Comparison of ENCODE assay signal across 19 cellular contexts in genomic region chr7:136937436-136937835, GRCh38.
DNase-seq lines count a peak whose midpoint lies in the region; ATAC-seq and TF ChIP-seq lines count a peak whose summit lies in the region.
"Had no signal": no experiment of that assay in that cellular context is flagged by ENCODE, and none has a peak within 500 bp of the region (broad histone marks: within the 10 kb centered on the region; RNA-seq: fewer than 3 reads in every experiment).

No MANE protein-coding gene starts in this region.

- peak overlapping the region; percentile 9 for H3K4me3 Mint-ChIP-seq in endothelial cell (ENCODE audit: unreplicated experiment)
- no peak overlapping the region for H3K4me3 Mint-ChIP-seq in neural progenitor cell
- H3K4me3 Mint-ChIP-seq: B cell; CD4-positive, alpha-beta T cell; CD8-positive, alpha-beta T cell had no signal

- H4K20me1 ChIP-seq in IMR-90 (ENCODE audit: insufficient read depth, low read length) (peaks cover 5% of the 10 kb centered on the region; the same call in 1 of the 2 replicates), neural progenitor cell (ENCODE audit: low read depth) (no peaks in the 10 kb centered on the region)
- H4K20me1 ChIP-seq: BLaER1 treated with 17β-estradiol and CSF1 and Interleukin-3, amounts not matched to agents 10 nM and 100 nM had no signal

- WGBS in IMR-90 (ENCODE audit: extremely low coverage in 2 of 2, insufficient read length in 1 of 2), 2 experiments = no CpG with 5 or more reads among the region's 5 CpGs

- no peak overlapping the region for H2AK9ac ChIP-seq in IMR-90 (replicated peaks; ENCODE audit: low read depth, low read length, poor library complexity)

- H3K4me1 ChIP-seq in cardiac muscle cell (ENCODE audit: low read depth) (peaks cover 37% of the 10 kb centered on the region), IMR-90 (ENCODE audit: control insufficient read depth, insufficient read depth, low read length) (peaks cover 9% of the 10 kb centered on the region; the same call in 1 of the 2 replicates), neural progenitor cell (no peaks in the 10 kb centered on the region)
- H3K4me1 ChIP-seq: A549; BLaER1 treated with 17β-estradiol and CSF1 and Interleukin-3, amounts not matched to agents 10 nM and 100 nM; Caco-2 had no signal

- no peak overlapping the region for H4K8ac ChIP-seq in IMR-90 (ENCODE audit: low read depth in 2 of 2, low read length in 2 of 2)

- peak overlapping the region; percentile 93 for H3K27ac ChIP-seq in cardiac muscle cell
- no peak overlapping the region for H3K27ac ChIP-seq in IMR-90 (ENCODE audit: insufficient read depth, low read length)
- no peak overlapping the region for H3K27ac ChIP-seq in neural progenitor cell
- H3K27ac ChIP-seq: 22Rv1; A549; BLaER1 treated with 17β-estradiol and CSF1 and Interleukin-3, amounts not matched to agents 10 nM and 100 nM; C4-2B had no signal

- in situ Hi-C loops in IMR-90 (cut with MboI; ENCODE audit: low sequenced_read_pairs) = no loop called here

- no peaks in the 10 kb centered on the region for H3F3A ChIP-seq in neural progenitor cell (ENCODE audit: low read depth)

- POLR2A ChIA-PET in IMR-90 (lab: Charles Lee; ENCODE audit: unreplicated experiment) = no interaction called here

- H4K5ac ChIP-seq in IMR-90 (ENCODE audit: low read depth, low read length) = no peak overlapping the region

- CTCF ChIA-PET in IMR-90 (lab: Yijun Ruan, JAX) = no interaction called here

- intact Hi-C loops in cardiac septum (cut with DNase I) = no loop called here
- intact Hi-C loops in IMR-90 (cut with micrococcal nuclease) = no loop called here

- ATAC-seq in IMR-90 (ENCODE audit: low read depth) (no peak), HG03521 (IDR thresholded peaks at IDR 0.05; ENCODE audit: unreplicated experiment) (no peak)
- ATAC-seq: A549; CD8-positive, alpha-beta T cell had no signal

- H3K27me3 Mint-ChIP-seq in endothelial cell (ENCODE audit: unreplicated experiment) (peaks cover 5% of the 10 kb centered on the region), neural progenitor cell (ENCODE audit: insufficient read depth, low read depth) (no peaks in the 10 kb centered on the region)
- H3K27me3 Mint-ChIP-seq: B cell; CD4-positive, alpha-beta T cell had no signal

- peaks cover 7% of the 10 kb centered on the region for H3K9me1 ChIP-seq in IMR-90 (ENCODE audit: insufficient read depth, low read length)

- H2AK5ac ChIP-seq in IMR-90 (ENCODE audit: low read depth, low read length) = no peak overlapping the region; the same call in 1 of the 2 replicates

- peaks cover 22 to 49% of the 10 kb centered on the region in 2 experiments for H3K79me1 ChIP-seq in IMR-90 (ENCODE audit: low read depth in 1 of 2, low read length in 2 of 2)

- no peak overlapping the region for H3K27ac Mint-ChIP-seq in endothelial cell (ENCODE audit: unreplicated experiment)
- H3K27ac Mint-ChIP-seq in neural progenitor cell = no peak overlapping the region
- H3K27ac Mint-ChIP-seq: B cell; CD4-positive, alpha-beta T cell; CD8-positive, alpha-beta T cell had no signal

- H3K9me3 Mint-ChIP-seq in endothelial cell (ENCODE audit: unreplicated experiment) = no peaks in the 10 kb centered on the region
- H3K9me3 Mint-ChIP-seq in neural progenitor cell = no peaks in the 10 kb centered on the region

- no peak overlapping the region for H2BK15ac ChIP-seq in IMR-90 (ENCODE audit: low read depth, low read length)

- H3K4me2 ChIP-seq in IMR-90 (ENCODE audit: low read depth, low read length) (no peak overlapping the region), neural progenitor cell (no peak overlapping the region)
- H3K4me2 ChIP-seq: A549; BLaER1 treated with 17β-estradiol and CSF1 and Interleukin-3, amounts not matched to agents 10 nM and 100 nM had no signal

- no peaks in the 10 kb centered on the region for H3K36me3 ChIP-seq in cardiac muscle cell
- peaks cover 18% of the 10 kb centered on the region for H3K36me3 ChIP-seq in IMR-90 (ENCODE audit: control insufficient read depth, insufficient read depth, low read length)
- H3K36me3 ChIP-seq in neural progenitor cell = no peaks in the 10 kb centered on the region
- H3K36me3 ChIP-seq: BLaER1 treated with 17β-estradiol and CSF1 and Interleukin-3, amounts not matched to agents 10 nM and 100 nM had no signal

- H2AFZ ChIP-seq in IMR-90 (replicated peaks; ENCODE audit: low read length, poor library complexity) (no peak overlapping the region), neural progenitor cell (replicated peaks) (peak overlapping the region; percentile 40)

- H3K9ac ChIP-seq in IMR-90 (ENCODE audit: low read depth, low read length) (no peak overlapping the region), neural progenitor cell (no peak overlapping the region)
- H3K9ac ChIP-seq: BLaER1 treated with 17β-estradiol and CSF1 and Interleukin-3, amounts not matched to agents 10 nM and 100 nM had no signal

- no peaks in the 10 kb centered on the region for H3K27me3 ChIP-seq in cardiac muscle cell
- no peaks in the 10 kb centered on the region for H3K27me3 ChIP-seq in IMR-90 (ENCODE audit: control insufficient read depth, insufficient read depth, low read length)
- H3K27me3 ChIP-seq in neural progenitor cell = no peaks in the 10 kb centered on the region
- H3K27me3 ChIP-seq: BLaER1 treated with 17β-estradiol and CSF1 and Interleukin-3, amounts not matched to agents 10 nM and 100 nM had no signal

- H3K56ac ChIP-seq in IMR-90 (ENCODE audit: extremely low read depth, insufficient read depth, low read length) = no peak overlapping the region

- peaks cover 13% of the 10 kb centered on the region for H3K4me1 Mint-ChIP-seq in endothelial cell (ENCODE audit: unreplicated experiment)
- H3K4me1 Mint-ChIP-seq in neural progenitor cell = peaks cover 1% of the 10 kb centered on the region
- H3K4me1 Mint-ChIP-seq: B cell had no signal

- no peak for TF ChIP-seq POLR2A in IMR-90 (IDR thresholded peaks at IDR 0.05; ENCODE audit: low read depth, low read length)

- H3K79me2 ChIP-seq in neural progenitor cell (ENCODE audit: low read depth) = no peaks in the 10 kb centered on the region

- H3K36me3 Mint-ChIP-seq in endothelial cell (ENCODE audit: low read depth, unreplicated experiment) = peaks cover 4% of the 10 kb centered on the region
- H3K36me3 Mint-ChIP-seq in neural progenitor cell = no peaks in the 10 kb centered on the region
- H3K36me3 Mint-ChIP-seq: CD8-positive, alpha-beta T cell had no signal

- no peak overlapping the region for H3K4ac ChIP-seq in IMR-90 (ENCODE audit: low read depth, low read length)

- no peak overlapping the region for H2BK20ac ChIP-seq in IMR-90 (ENCODE audit: low read depth, low read length)

- H3K9me3 ChIP-seq in cardiac muscle cell (ENCODE audit: low read depth) (no peaks in the 10 kb centered on the region), IMR-90 (ENCODE audit: control insufficient read depth, insufficient read depth, low read length) (no peaks in the 10 kb centered on the region), neural progenitor cell (ENCODE audit: low read depth) (no peaks in the 10 kb centered on the region)
- H3K9me3 ChIP-seq: A549; BLaER1 treated with 17β-estradiol and CSF1 and Interleukin-3, amounts not matched to agents 10 nM and 100 nM; Caco-2 had no signal

- TF ChIP-seq RAD21 in IMR-90 (IDR thresholded peaks at IDR 0.05; ENCODE audit: low read length) = no peak

- BruUV-seq in IMR-90 (replicated peaks; lab: Mats Ljungman, UMichigan) = no TSS peak

- dilution Hi-C loops in IMR-90 (cut with HindIII; ENCODE audit: low sequenced_read_pairs, unreplicated experiment) = no loop called here

- no peak overlapping the region for H3K18ac ChIP-seq in IMR-90 (ENCODE audit: low read depth, low read length)

- DNase-seq in cardiac muscle cell (ENCODE audit: low read depth in 1 of 2, low spot score in 1 of 2) (no peak), cardiac septum (ENCODE audit: low spot score) (no peak), IMR-90 (no peak), endothelial cell (ENCODE audit: low spot score) (no peak), neural progenitor cell (ENCODE audit: low spot score) (no peak)
- no peak for DNase-seq in stimulated activated naive CD4-positive, alpha-beta T cell (lab: John Stamatoyannopoulos, UW)
- DNase-seq: AML-193; Caco-2; Calu3; CD4-positive, alpha-beta T cell; CD8-positive, alpha-beta T cell; DMS79 treated with DMSO at 0.1 percent for 48 hours; GF-D8 had no signal

- no peak overlapping the region for H2BK5ac ChIP-seq in IMR-90 (ENCODE audit: low read depth, low read length, poor library complexity, severe bottlenecking)

- H3K23ac ChIP-seq in IMR-90 (ENCODE audit: low read depth, low read length) = peak overlapping the region; percentile 32

- no peak overlapping the region for H4K91ac ChIP-seq in IMR-90 (ENCODE audit: insufficient read depth, low read depth, low read length)

- H3K14ac ChIP-seq in IMR-90 (replicated peaks; ENCODE audit: low read depth, low read length) = no peak overlapping the region

- H2BK120ac ChIP-seq in IMR-90 (ENCODE audit: low read depth, low read length) = no peak overlapping the region

- no peak overlapping the region for H3K4me3 ChIP-seq in cardiac muscle cell
- H3K4me3 ChIP-seq in IMR-90 (ENCODE audit: insufficient read depth, low read depth, low read length) = no peak overlapping the region
- no peak overlapping the region for H3K4me3 ChIP-seq in neural progenitor cell
- H3K4me3 ChIP-seq: A549; BLaER1 treated with 17β-estradiol and CSF1 and Interleukin-3, amounts not matched to agents 10 nM and 100 nM had no signal

- TF ChIP-seq CTCF in cardiac muscle cell (IDR thresholded peaks at IDR 0.05; ENCODE audit: low read depth, low read length) (no peak), IMR-90 (conservative IDR thresholded peaks at IDR 0.05; ENCODE audit: low read depth, low read length) (no peak), endothelial cell (IDR thresholded peaks at IDR 0.05; ENCODE audit: unreplicated experiment) (no peak), neural progenitor cell (IDR thresholded peaks at IDR 0.05) (no peak)

TF ChIP-seq in IMR-90, 13 proteins besides CTCF, POLR2A, EP300 and RAD21 (continues in another document):
- TF ChIP-seq MAFK (IDR thresholded peaks at IDR 0.05; ENCODE audit: low read depth, low read length) = no peak
- no peak for TF ChIP-seq USF2 (IDR thresholded peaks at IDR 0.05; ENCODE audit: low read depth, low read length)
- no peak for TF ChIP-seq RCOR1 (IDR thresholded peaks at IDR 0.05; ENCODE audit: insufficient replicate concordance, low read length)
- no peak for TF ChIP-seq MXI1 (IDR thresholded peaks at IDR 0.05; ENCODE audit: borderline replicate concordance, low read depth, low read length)
- TF ChIP-seq SMC3 (IDR thresholded peaks at IDR 0.05; ENCODE audit: low read depth, low read length) = no peak
- TF ChIP-seq BHLHE40 (IDR thresholded peaks at IDR 0.05; ENCODE audit: low read depth, low read length) = no peak
- no peak for TF ChIP-seq RFX5 (IDR thresholded peaks at IDR 0.05; ENCODE audit: low read depth, low read length)
- no peak for TF ChIP-seq CEBPB (IDR thresholded peaks at IDR 0.05; ENCODE audit: low read depth, low read length)
